In genomic region chr20:3238616-3239025, GRCh38 we compare ENCODE assay signal across 8 cellular contexts. TPM values are rescaled to one million over a fixed set of nuclear protein-coding genes. Genes with fewer than 3 reads are reported as not detected.
DNase-seq lines count a peak whose midpoint lies in the region; ATAC-seq and TF ChIP-seq lines count a peak whose summit lies in the region.

No MANE protein-coding gene starts in this region.

- H3K27me3 Mint-ChIP-seq in chondrocyte (ENCODE audit: low read depth), result peaks cover 10% of the 10 kb centered on the region
- peaks cover 83% of the 10 kb centered on the region for H3K27me3 Mint-ChIP-seq in stimulated activated naive CD8-positive, alpha-beta T cell treated with anti-CD3 and anti-CD28 coated beads, Interleukin-15, amount 100 ng/mL, for 72 hours

- ATAC-seq in HG02852 (IDR thresholded peaks at IDR 0.05; ENCODE audit: unreplicated experiment), result peak; percentile 37
- ATAC-seq in stimulated activated naive CD8-positive, alpha-beta T cell treated with anti-CD3 and anti-CD28 coated beads, Interleukin-15, amount 100 ng/mL, for 72 hours, result peak; percentile 78

- no peaks in the 10 kb centered on the region for H3K36me3 Mint-ChIP-seq in chondrocyte (ENCODE audit: low read depth)

- no peaks in the 10 kb centered on the region for H3K9me3 Mint-ChIP-seq in chondrocyte (ENCODE audit: low read depth)
- no peaks in the 10 kb centered on the region for H3K9me3 Mint-ChIP-seq in stimulated activated naive CD8-positive, alpha-beta T cell treated with anti-CD3 and anti-CD28 coated beads, Interleukin-15, amount 100 ng/mL, for 72 hours

- H3K4me1 Mint-ChIP-seq in chondrocyte (ENCODE audit: low read depth), result peaks cover 22% of the 10 kb centered on the region
- peaks cover 28% of the 10 kb centered on the region for H3K4me1 Mint-ChIP-seq in stimulated activated naive CD8-positive, alpha-beta T cell treated with anti-CD3 and anti-CD28 coated beads, Interleukin-15, amount 100 ng/mL, for 72 hours

- TF ChIP-seq CTCF in chondrocyte (IDR thresholded peaks at IDR 0.05), result no peak

- peak overlapping the region; percentile 75 for H3K4me3 Mint-ChIP-seq in chondrocyte (ENCODE audit: unreplicated experiment)
- H3K4me3 Mint-ChIP-seq in stimulated activated naive CD8-positive, alpha-beta T cell treated with anti-CD3 and anti-CD28 coated beads, Interleukin-15, amount 100 ng/mL, for 72 hours, result peak overlapping the region; percentile 83

- DNase-seq in ELR (ENCODE audit: low read depth) (peak; percentile 52), T-helper 2 cell (peak in 4 of 5 experiments; percentile 24 to 62 (median 32)), chondrocyte (ENCODE audit: low spot score) (no peak), lung microvascular endothelial cell (ENCODE audit: low read depth in 2 of 2) (peak; percentile 22 to 36), NCI-H774 (lab: John Stamatoyannopoulos, UW) (no peak), SKM-1 treated with dmso at 0.1 percent for 144 hours (lab: John Stamatoyannopoulos, UW; ENCODE audit: unreplicated experiment) (no peak)
- peak; percentile 61 to 65 for DNase-seq in stimulated activated naive CD8-positive, alpha-beta T cell treated with anti-CD3 and anti-CD28 coated beads, Interleukin-15, amount 100 ng/mL, for 72 hours

- H3K27ac Mint-ChIP-seq in chondrocyte (ENCODE audit: unreplicated experiment), result no peak overlapping the region
- no peak overlapping the region for H3K27ac Mint-ChIP-seq in stimulated activated naive CD8-positive, alpha-beta T cell treated with anti-CD3 and anti-CD28 coated beads, Interleukin-15, amount 100 ng/mL, for 72 hours

RNA-seq across cellular contexts. Expression of gene SLC4A11, which starts 0.4 kb away (rescaled TPM):
- 4.2 to 4.9 TPM (median 4.3 TPM) in 3 replicates for total RNA-seq in chondrocyte
- total RNA-seq in lung microvascular endothelial cell, result 5.2 and 23.8 TPM in 2 replicates

RNA-seq across cellular contexts. Expression of gene ITPA, which starts 29.3 kb away (rescaled TPM):
- total RNA-seq in chondrocyte, result 35.1 to 43.4 TPM (median 41.5 TPM) in 3 replicates
- total RNA-seq in lung microvascular endothelial cell, result 27.7 and 34.5 TPM in 2 replicates

RNA-seq across cellular contexts. Expression of gene DDRGK1, which starts 34.1 kb away (rescaled TPM):
- total RNA-seq in chondrocyte, result 61.8 to 69.7 TPM (median 62.6 TPM) in 3 replicates
- 22.2 and 44.0 TPM in 2 replicates for total RNA-seq in lung microvascular endothelial cell

Comparison
In these comparisons a context has a peak if more than half of its experiments do, and no peak if none do; other contexts are left out.
1. DNase-seq: peak in ELR (single experiment), T-helper 2 cell (4 of 5), lung microvascular endothelial cell (2 of 2) and stimulated activated naive CD8-positive, alpha-beta T cell treated with anti-CD3 and anti-CD28 coated beads, Interleukin-15, amount 100 ng/mL, for 72 hours (2 of 2); none in chondrocyte (single experiment), NCI-H774 (single experiment) and SKM-1 treated with dmso at 0.1 percent for 144 hours (single experiment).